ENCODE assay signal across 1 cellular context in the genomic region with DNA sequence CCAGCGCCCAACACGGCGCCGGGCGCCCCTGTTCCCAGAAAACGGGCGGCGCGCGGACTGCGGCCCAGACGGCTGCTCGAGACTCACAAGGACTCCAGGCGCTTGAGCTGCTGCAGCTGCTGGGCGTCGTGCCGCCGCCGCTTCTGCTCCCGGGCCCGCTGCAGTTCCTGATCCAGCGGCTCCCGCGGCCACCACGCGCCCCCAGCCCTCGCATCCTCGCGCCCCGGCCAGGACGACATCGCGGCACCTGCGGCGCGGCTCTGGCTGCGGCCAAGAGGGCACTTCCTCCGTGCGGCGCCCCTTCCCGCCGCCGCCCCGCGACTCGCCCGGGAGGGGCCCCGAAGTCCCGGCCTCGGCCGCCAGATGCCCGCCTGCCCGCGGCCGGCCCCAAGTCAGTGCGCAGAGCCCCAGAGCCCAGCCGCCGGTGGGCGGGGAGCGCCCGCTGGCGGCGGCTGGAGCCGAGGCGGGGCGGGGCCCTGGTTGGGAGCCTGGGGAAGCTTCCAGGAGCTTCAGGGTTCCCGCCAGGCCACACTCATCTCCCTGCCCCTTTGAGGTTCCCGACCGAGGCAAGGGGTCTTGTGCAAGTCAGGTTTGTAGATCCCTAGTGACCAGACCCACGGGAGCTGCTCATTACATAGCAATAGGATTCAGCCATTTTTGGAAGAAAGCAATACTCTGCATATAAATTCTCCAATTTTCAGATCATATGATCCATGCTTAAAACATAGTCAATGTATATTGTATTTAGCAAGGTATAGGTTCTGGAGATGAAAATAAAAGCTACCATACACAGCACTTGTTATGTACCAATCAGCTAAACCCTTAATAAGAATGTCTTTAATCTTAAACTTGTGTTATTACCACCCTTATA.
TF ChIP-seq lines count a peak whose summit lies in the region.

No MANE protein-coding gene starts in this region.

TF ChIP-seq in HepG2, 621 proteins besides CTCF, POLR2A, EP300 and RAD21 (continued from another document and continues in another):
- TF ChIP-seq, protein P1, sequence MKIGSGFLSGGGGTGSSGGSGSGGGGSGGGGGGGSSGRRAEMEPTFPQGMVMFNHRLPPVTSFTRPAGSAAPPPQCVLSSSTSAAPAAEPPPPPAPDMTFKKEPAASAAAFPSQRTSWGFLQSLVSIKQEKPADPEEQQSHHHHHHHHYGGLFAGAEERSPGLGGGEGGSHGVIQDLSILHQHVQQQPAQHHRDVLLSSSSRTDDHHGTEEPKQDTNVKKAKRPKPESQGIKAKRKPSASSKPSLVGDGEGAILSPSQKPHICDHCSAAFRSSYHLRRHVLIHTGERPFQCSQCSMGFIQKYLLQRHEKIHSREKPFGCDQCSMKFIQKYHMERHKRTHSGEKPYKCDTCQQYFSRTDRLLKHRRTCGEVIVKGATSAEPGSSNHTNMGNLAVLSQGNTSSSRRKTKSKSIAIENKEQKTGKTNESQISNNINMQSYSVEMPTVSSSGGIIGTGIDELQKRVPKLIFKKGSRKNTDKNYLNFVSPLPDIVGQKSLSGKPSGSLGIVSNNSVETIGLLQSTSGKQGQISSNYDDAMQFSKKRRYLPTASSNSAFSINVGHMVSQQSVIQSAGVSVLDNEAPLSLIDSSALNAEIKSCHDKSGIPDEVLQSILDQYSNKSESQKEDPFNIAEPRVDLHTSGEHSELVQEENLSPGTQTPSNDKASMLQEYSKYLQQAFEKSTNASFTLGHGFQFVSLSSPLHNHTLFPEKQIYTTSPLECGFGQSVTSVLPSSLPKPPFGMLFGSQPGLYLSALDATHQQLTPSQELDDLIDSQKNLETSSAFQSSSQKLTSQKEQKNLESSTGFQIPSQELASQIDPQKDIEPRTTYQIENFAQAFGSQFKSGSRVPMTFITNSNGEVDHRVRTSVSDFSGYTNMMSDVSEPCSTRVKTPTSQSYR (CRISPR knock-in tag; IDR thresholded peaks at IDR 0.05; ENCODE audit: borderline replicate concordance) = peak; percentile 6; the same call in 1 of the 2 replicates
- TF ChIP-seq, protein P2, sequence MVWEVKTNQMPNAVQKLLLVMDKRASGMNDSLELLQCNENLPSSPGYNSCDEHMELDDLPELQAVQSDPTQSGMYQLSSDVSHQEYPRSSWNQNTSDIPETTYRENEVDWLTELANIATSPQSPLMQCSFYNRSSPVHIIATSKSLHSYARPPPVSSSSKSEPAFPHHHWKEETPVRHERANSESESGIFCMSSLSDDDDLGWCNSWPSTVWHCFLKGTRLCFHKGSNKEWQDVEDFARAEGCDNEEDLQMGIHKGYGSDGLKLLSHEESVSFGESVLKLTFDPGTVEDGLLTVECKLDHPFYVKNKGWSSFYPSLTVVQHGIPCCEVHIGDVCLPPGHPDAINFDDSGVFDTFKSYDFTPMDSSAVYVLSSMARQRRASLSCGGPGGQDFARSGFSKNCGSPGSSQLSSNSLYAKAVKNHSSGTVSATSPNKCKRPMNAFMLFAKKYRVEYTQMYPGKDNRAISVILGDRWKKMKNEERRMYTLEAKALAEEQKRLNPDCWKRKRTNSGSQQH (CRISPR knock-in tag; IDR thresholded peaks at IDR 0.05; ENCODE audit: low read depth) = 0 out of 2 replicates have a peak, but pooled peaks have one; percentile 12
- TF ChIP-seq MEIS1 (CRISPR knock-in tag; IDR thresholded peaks at IDR 0.05; ENCODE audit: borderline replicate concordance) (0 out of 2 replicates have a peak, but pooled peaks have one; percentile 41), BORCS8-MEF2B (CRISPR knock-in tag; IDR thresholded peaks at IDR 0.05) (peak; percentile 42; the same call in 1 of the 2 replicates), ZKSCAN1 (IDR thresholded peaks at IDR 0.05; ENCODE audit: low read length) (no peak), GABPB1 (CRISPR knock-in tag; IDR thresholded peaks at IDR 0.05) (peak; percentile 58; the same call in 1 of the 2 replicates), DMAP1 (CRISPR knock-in tag; IDR thresholded peaks at IDR 0.05) (peak; percentile 12; the same call in 1 of the 2 replicates), SP2 (CRISPR knock-in tag; IDR thresholded peaks at IDR 0.05) (no peak), ATF7 (IDR thresholded peaks at IDR 0.05) (no peak), ATF7 (CRISPR knock-in tag; IDR thresholded peaks at IDR 0.05) (no peak), SKI (IDR thresholded peaks at IDR 0.05; ENCODE audit: partially characterized antibody) (peak; percentile 63), ZNF564 (CRISPR knock-in tag; IDR thresholded peaks at IDR 0.05) (0 out of 2 replicates have a peak, but pooled peaks have one; percentile 69), PCBP1 (IDR thresholded peaks at IDR 0.05; ENCODE audit: borderline replicate concordance, low read depth, low read length) (no peak), DR1 (CRISPR knock-in tag; IDR thresholded peaks at IDR 0.05) (no peak), KDM1A (CRISPR knock-in tag; IDR thresholded peaks at IDR 0.05) (no peak), SMC3 (IDR thresholded peaks at IDR 0.05; ENCODE audit: low read length) (no peak), STAT5B (CRISPR knock-in tag; IDR thresholded peaks at IDR 0.05) (no peak), MIXL1 (CRISPR knock-in tag; IDR thresholded peaks at IDR 0.05) (no peak), MAFG (CRISPR knock-in tag; IDR thresholded peaks at IDR 0.05) (no peak), ZIK1 (CRISPR knock-in tag; IDR thresholded peaks at IDR 0.05; ENCODE audit: borderline replicate concordance, low read depth) (0 out of 2 replicates have a peak, but pooled peaks have one; percentile 19)
- TF ChIP-seq, protein P3, sequence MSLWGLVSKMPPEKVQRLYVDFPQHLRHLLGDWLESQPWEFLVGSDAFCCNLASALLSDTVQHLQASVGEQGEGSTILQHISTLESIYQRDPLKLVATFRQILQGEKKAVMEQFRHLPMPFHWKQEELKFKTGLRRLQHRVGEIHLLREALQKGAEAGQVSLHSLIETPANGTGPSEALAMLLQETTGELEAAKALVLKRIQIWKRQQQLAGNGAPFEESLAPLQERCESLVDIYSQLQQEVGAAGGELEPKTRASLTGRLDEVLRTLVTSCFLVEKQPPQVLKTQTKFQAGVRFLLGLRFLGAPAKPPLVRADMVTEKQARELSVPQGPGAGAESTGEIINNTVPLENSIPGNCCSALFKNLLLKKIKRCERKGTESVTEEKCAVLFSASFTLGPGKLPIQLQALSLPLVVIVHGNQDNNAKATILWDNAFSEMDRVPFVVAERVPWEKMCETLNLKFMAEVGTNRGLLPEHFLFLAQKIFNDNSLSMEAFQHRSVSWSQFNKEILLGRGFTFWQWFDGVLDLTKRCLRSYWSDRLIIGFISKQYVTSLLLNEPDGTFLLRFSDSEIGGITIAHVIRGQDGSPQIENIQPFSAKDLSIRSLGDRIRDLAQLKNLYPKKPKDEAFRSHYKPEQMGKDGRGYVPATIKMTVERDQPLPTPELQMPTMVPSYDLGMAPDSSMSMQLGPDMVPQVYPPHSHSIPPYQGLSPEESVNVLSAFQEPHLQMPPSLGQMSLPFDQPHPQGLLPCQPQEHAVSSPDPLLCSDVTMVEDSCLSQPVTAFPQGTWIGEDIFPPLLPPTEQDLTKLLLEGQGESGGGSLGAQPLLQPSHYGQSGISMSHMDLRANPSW (CRISPR knock-in tag; IDR thresholded peaks at IDR 0.05; ENCODE audit: borderline replicate concordance) = no peak
- TF ChIP-seq, protein P4, sequence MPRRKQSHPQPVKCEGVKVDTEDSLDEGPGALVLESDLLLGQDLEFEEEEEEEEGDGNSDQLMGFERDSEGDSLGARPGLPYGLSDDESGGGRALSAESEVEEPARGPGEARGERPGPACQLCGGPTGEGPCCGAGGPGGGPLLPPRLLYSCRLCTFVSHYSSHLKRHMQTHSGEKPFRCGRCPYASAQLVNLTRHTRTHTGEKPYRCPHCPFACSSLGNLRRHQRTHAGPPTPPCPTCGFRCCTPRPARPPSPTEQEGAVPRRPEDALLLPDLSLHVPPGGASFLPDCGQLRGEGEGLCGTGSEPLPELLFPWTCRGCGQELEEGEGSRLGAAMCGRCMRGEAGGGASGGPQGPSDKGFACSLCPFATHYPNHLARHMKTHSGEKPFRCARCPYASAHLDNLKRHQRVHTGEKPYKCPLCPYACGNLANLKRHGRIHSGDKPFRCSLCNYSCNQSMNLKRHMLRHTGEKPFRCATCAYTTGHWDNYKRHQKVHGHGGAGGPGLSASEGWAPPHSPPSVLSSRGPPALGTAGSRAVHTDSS (CRISPR knock-in tag; conservative IDR thresholded peaks at IDR 0.05) = no peak
- TF ChIP-seq, protein P5, sequence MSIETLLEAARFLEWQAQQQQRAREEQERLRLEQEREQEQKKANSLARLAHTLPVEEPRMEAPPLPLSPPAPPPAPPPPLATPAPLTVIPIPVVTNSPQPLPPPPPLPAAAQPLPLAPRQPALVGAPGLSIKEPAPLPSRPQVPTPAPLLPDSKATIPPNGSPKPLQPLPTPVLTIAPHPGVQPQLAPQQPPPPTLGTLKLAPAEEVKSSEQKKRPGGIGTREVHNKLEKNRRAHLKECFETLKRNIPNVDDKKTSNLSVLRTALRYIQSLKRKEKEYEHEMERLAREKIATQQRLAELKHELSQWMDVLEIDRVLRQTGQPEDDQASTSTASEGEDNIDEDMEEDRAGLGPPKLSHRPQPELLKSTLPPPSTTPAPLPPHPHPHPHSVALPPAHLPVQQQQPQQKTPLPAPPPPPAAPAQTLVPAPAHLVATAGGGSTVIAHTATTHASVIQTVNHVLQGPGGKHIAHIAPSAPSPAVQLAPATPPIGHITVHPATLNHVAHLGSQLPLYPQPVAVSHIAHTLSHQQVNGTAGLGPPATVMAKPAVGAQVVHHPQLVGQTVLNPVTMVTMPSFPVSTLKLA (IDR thresholded peaks at IDR 0.05) = no peak
- TF ChIP-seq, protein P6, sequence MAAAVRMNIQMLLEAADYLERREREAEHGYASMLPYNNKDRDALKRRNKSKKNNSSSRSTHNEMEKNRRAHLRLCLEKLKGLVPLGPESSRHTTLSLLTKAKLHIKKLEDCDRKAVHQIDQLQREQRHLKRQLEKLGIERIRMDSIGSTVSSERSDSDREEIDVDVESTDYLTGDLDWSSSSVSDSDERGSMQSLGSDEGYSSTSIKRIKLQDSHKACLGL (CRISPR knock-in tag; IDR thresholded peaks at IDR 0.05) = 0 out of 2 replicates have a peak, but pooled peaks have one; percentile 34
- TF ChIP-seq, protein P7, sequence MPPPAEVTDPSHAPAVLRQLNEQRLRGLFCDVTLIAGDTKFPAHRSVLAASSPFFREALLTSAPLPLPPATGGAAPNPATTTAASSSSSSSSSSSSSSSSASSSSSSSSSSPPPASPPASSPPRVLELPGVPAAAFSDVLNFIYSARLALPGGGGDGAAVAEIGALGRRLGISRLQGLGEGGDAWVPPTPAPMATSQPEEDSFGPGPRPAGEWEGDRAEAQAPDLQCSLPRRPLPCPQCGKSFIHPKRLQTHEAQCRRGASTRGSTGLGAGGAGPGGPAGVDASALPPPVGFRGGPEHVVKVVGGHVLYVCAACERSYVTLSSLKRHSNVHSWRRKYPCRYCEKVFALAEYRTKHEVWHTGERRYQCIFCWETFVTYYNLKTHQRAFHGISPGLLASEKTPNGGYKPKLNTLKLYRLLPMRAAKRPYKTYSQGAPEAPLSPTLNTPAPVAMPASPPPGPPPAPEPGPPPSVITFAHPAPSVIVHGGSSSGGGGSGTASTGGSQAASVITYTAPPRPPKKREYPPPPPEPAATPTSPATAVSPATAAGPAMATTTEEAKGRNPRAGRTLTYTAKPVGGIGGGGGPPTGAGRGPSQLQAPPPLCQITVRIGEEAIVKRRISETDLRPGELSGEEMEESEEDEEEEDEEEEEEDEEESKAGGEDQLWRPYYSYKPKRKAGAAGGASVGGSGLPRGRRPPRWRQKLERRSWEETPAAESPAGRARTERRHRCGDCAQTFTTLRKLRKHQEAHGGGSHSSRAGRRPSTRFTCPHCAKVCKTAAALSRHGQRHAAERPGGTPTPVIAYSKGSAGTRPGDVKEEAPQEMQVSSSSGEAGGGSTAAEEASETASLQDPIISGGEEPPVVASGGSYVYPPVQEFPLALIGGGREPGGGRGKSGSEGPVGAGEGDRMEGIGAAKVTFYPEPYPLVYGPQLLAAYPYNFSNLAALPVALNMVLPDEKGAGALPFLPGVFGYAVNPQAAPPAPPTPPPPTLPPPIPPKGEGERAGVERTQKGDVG (CRISPR knock-in tag; IDR thresholded peaks at IDR 0.05; ENCODE audit: borderline replicate concordance) = no peak
- TF ChIP-seq, protein P8, sequence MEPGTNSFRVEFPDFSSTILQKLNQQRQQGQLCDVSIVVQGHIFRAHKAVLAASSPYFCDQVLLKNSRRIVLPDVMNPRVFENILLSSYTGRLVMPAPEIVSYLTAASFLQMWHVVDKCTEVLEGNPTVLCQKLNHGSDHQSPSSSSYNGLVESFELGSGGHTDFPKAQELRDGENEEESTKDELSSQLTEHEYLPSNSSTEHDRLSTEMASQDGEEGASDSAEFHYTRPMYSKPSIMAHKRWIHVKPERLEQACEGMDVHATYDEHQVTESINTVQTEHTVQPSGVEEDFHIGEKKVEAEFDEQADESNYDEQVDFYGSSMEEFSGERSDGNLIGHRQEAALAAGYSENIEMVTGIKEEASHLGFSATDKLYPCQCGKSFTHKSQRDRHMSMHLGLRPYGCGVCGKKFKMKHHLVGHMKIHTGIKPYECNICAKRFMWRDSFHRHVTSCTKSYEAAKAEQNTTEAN (CRISPR knock-in tag; conservative IDR thresholded peaks at IDR 0.05) = no peak
- TF ChIP-seq, protein P9, sequence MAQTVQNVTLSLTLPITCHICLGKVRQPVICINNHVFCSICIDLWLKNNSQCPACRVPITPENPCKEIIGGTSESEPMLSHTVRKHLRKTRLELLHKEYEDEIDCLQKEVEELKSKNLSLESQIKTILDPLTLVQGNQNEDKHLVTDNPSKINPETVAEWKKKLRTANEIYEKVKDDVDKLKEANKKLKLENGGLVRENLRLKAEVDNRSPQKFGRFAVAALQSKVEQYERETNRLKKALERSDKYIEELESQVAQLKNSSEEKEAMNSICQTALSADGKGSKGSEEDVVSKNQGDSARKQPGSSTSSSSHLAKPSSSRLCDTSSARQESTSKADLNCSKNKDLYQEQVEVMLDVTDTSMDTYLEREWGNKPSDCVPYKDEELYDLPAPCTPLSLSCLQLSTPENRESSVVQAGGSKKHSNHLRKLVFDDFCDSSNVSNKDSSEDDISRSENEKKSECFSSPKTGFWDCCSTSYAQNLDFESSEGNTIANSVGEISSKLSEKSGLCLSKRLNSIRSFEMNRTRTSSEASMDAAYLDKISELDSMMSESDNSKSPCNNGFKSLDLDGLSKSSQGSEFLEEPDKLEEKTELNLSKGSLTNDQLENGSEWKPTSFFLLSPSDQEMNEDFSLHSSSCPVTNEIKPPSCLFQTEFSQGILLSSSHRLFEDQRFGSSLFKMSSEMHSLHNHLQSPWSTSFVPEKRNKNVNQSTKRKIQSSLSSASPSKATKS (CRISPR knock-in tag; IDR thresholded peaks at IDR 0.05) = no peak
- TF ChIP-seq, protein P10, sequence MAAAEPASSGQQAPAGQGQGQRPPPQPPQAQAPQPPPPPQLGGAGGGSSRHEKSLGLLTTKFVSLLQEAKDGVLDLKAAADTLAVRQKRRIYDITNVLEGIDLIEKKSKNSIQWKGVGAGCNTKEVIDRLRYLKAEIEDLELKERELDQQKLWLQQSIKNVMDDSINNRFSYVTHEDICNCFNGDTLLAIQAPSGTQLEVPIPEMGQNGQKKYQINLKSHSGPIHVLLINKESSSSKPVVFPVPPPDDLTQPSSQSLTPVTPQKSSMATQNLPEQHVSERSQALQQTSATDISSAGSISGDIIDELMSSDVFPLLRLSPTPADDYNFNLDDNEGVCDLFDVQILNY (CRISPR knock-in tag; conservative IDR thresholded peaks at IDR 0.05) = 0 out of 2 replicates have a peak, but pooled peaks have one; percentile 16
